Comparison of ENCODE assay signal across 15 cellular contexts in genomic region chr1:2969870-2970291, GRCh38. TPM values are rescaled to one million over a fixed set of nuclear protein-coding genes. Genes with fewer than 3 reads are reported as not detected.
"Had no signal": no experiment of that assay in that cellular context is flagged by ENCODE, and none has a peak within 500 bp of the region (broad histone marks: within the 10 kb centered on the region; RNA-seq: fewer than 3 reads in every experiment).

No MANE protein-coding gene starts in this region.

- H3K4me1 ChIP-seq: prostate gland had no signal

- DNase-seq: activated naive CD8-positive, alpha-beta T cell treated with anti-CD3 and anti-CD28 coated beads, Interleukin-2, amount 50 U/mL, for 24 hours; activated T-cell treated with anti-CD3 and anti-CD28 coated beads, Interleukin-2, amount 50 U/mL, for 1 hour; effector memory CD4-positive, alpha-beta T cell; kidney glomerular epithelial cell; naive B cell; stimulated activated CD4-positive, alpha-beta T cell treated with anti-CD3 and anti-CD28 coated beads, Interleukin-4, amount 100 ng/mL, for 4 hours; stimulated activated naive CD8-positive, alpha-beta T cell treated with anti-CD3 and anti-CD28 coated beads, Interleukin-15, amount 100 ng/mL, for 72 hours; T-helper 17 cell had no signal

- H3K4me2 ChIP-seq: hepatocyte had no signal

- H3K27ac ChIP-seq: hepatocyte, prostate gland, tibial artery had no signal

- H3K4me3 ChIP-seq: coronary artery, hepatocyte, lung, prostate gland, tibial artery had no signal

- ATAC-seq: activated naive CD8-positive, alpha-beta T cell treated with anti-CD3 and anti-CD28 coated beads, Interleukin-2, amount 50 U/mL, for 24 hours; stimulated activated naive CD8-positive, alpha-beta T cell treated with anti-CD3 and anti-CD28 coated beads, Interleukin-15, amount 100 ng/mL, for 72 hours; T-helper 17 cell had no signal

- H3K27me3 ChIP-seq: hepatocyte had no signal

- H3K9me3 ChIP-seq: prostate gland, tibial artery had no signal

- H3K36me3 ChIP-seq: prostate gland, tibial artery had no signal

RNA-seq across cellular contexts. Expression of gene ACTRT2, which starts 51.4 kb away (rescaled TPM):
- total RNA-seq: astrocyte, epithelial cell of proximal tubule, hepatocyte, lung, T-helper 17 cell had no signal
